ENCODE assay signal across 9 cellular contexts in the genomic region with DNA sequence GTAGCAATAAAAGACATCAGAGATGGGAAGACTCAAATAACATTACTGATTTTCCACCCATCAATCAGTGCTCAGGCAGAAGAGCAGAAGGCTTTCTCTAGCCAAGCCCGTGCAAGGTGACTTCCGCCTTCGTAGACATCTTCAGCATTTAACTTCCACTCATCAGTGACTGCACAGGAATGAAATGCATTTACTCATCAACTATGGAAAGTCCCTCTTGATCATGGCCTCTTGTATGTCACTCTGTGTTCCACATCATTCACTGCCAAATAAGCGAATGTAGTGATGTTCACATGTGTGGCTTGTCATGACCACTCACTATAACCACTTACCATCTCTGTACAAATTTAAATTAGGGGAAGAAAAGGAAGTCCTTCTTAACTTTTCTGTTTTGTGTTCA. TPM values are rescaled to one million over a fixed set of nuclear protein-coding genes. Genes with fewer than 3 reads are reported as not detected.
DNase-seq lines count a peak whose midpoint lies in the region; ATAC-seq and TF ChIP-seq lines count a peak whose summit lies in the region.
"Had no signal": no experiment of that assay in that cellular context is flagged by ENCODE, and none has a peak within 500 bp of the region (broad histone marks: within the 10 kb centered on the region; RNA-seq: fewer than 3 reads in every experiment).

No MANE protein-coding gene starts in this region.

- no peak overlapping the region for H3K4ac ChIP-seq in H9 (ENCODE audit: low read depth, low read length)

- DNase-seq in Caki2 (ENCODE audit: low read depth) = peak; percentile 70
- peak; percentile 60 for DNase-seq in choroid plexus epithelial cell (ENCODE audit: low read depth)
- DNase-seq in central memory CD4-positive, alpha-beta T cell = no peak
- no peak for DNase-seq in SW480 (ENCODE audit: low spot score)
- no peak for DNase-seq in activated CD8-positive, alpha-beta memory T cell treated with anti-CD3 and anti-CD28 coated beads, Interleukin-2, amount 50 U/mL, for 48 hours
- no peak for DNase-seq in H9
- DNase-seq: NCI-H526 treated with DMSO at 0.1 percent for 48 hours had no signal

- H3K4me2 ChIP-seq in H9 (ENCODE audit: insufficient read depth, insufficient read length, low read length) = no peak overlapping the region

- H2AK5ac ChIP-seq in H9 (ENCODE audit: insufficient read length, low read length) = no peak overlapping the region

- H2BK12ac ChIP-seq in H9 (ENCODE audit: insufficient read length, low read depth, low read length) = no peak overlapping the region

- H2BK120ac ChIP-seq in H9 (ENCODE audit: low read depth, low read length, poor library complexity, severe bottlenecking) = no peak overlapping the region

- no peaks in the 10 kb centered on the region for H3K23me2 ChIP-seq in H9 (ENCODE audit: insufficient read length, low read depth, low read length, poor library complexity, severe bottlenecking)

- no peak overlapping the region for H3K14ac ChIP-seq in H9 (ENCODE audit: insufficient read depth, low read length)

- H3K4me1 ChIP-seq in H9 (ENCODE audit: insufficient read depth, low read length) = no peaks in the 10 kb centered on the region; the same call in 1 of the 2 replicates

- no peak overlapping the region for H3K18ac ChIP-seq in H9 (ENCODE audit: insufficient read length, low read depth, low read length)

- no peaks in the 10 kb centered on the region for H3K27me3 ChIP-seq in H9 (ENCODE audit: insufficient read depth, low read length)

- no peak overlapping the region for H2BK20ac ChIP-seq in H9 (ENCODE audit: low read depth, low read length, poor library complexity, severe bottlenecking)

- H3K9me3 Mint-ChIP-seq in H9 = no peaks in the 10 kb centered on the region

- no peaks in the 10 kb centered on the region for H3K27me3 Mint-ChIP-seq in H9 (ENCODE audit: low read depth)

- H3K4me3 Mint-ChIP-seq in H9 = no peak overlapping the region

- H4K20me1 ChIP-seq in H9 (ENCODE audit: control insufficient read depth, insufficient read depth, insufficient read length) = peaks cover under 1% of the 10 kb centered on the region

- ATAC-seq in GM19351 (IDR thresholded peaks at IDR 0.05; ENCODE audit: unreplicated experiment) = peak; percentile 84
- ATAC-seq in HG03103 (IDR thresholded peaks at IDR 0.05; ENCODE audit: low read depth, unreplicated experiment) = peak; percentile 80

- WGBS in H9 (ENCODE audit: extremely low coverage, insufficient read length, low lambda C conversion rate) = no CpG with 5 or more reads among the region's 4 CpGs

- no peak overlapping the region for H3K27ac ChIP-seq in H9 (ENCODE audit: insufficient read length, low read depth, low read length)

- no peak overlapping the region for H4K5ac ChIP-seq in H9 (ENCODE audit: insufficient read length, low read depth, low read length)

- peaks cover 11 to 12% of the 10 kb centered on the region in 2 experiments for H3K4me1 Mint-ChIP-seq in H9

- no peak overlapping the region for H3K56ac ChIP-seq in H9 (ENCODE audit: insufficient read length, low read depth, low read length)

- no peak overlapping the region for H2BK15ac ChIP-seq in H9 (ENCODE audit: low read depth, low read length)

- TF ChIP-seq CTCF in choroid plexus epithelial cell (conservative IDR thresholded peaks at IDR 0.05; ENCODE audit: low read depth, low read length) = no peak
- TF ChIP-seq CTCF in H9 (conservative IDR thresholded peaks at IDR 0.05) = no peak

- H3K36me3 Mint-ChIP-seq in H9 (ENCODE audit: insufficient read depth in 1 of 3, low read depth in 3 of 3) = no peaks in the 10 kb centered on the region

- no peak overlapping the region for H4K8ac ChIP-seq in H9 (replicated peaks; ENCODE audit: insufficient read length, low read depth, low read length)

- H3K4me3 ChIP-seq in choroid plexus epithelial cell (ENCODE audit: low read depth, low read length) = no peak overlapping the region

- H4K91ac ChIP-seq in H9 (ENCODE audit: insufficient read length, low read depth, low read length) = no peak overlapping the region

- no peak overlapping the region for H2AFZ ChIP-seq in H9 (ENCODE audit: low read length)

- no peak overlapping the region for H3K27ac Mint-ChIP-seq in H9

- in situ Hi-C loops in Caki2 (cut with HindIII; ENCODE audit: low pct_unique_long_range_greater_than_20kb, low sequenced_read_pairs) = no loop called here

- H3K79me2 ChIP-seq in H9 (ENCODE audit: insufficient read depth, low read length) = no peaks in the 10 kb centered on the region

- H3T11ph ChIP-seq in H9 (ENCODE audit: low read length) = no peak overlapping the region

- H3K9ac ChIP-seq in H9 (ENCODE audit: extremely low read depth, insufficient read length, low read length) = no peak overlapping the region

- no peak overlapping the region for H3K23ac ChIP-seq in H9 (ENCODE audit: insufficient read length, low read depth, low read length)

- no peaks in the 10 kb centered on the region for H3K79me1 ChIP-seq in H9 (ENCODE audit: insufficient read depth, low read depth, low read length, poor library complexity, severe bottlenecking)

- H3K9me3 ChIP-seq in H9 (ENCODE audit: control insufficient read depth, low read depth, low read length) = no peaks in the 10 kb centered on the region

- no peak overlapping the region for H2BK5ac ChIP-seq in H9 (ENCODE audit: insufficient read length, low read length)

RNA-seq across cellular contexts. Expression of gene SACS, which starts 49.4 kb away (rescaled TPM):
- 10.4 and 12.3 TPM in 2 replicates for total RNA-seq in Caki2 (2014; rRNA removed; shearing (Covaris generic); ENCODE audit: low replicate concordance)
- 47.8 and 53.0 TPM in 2 replicates for total RNA-seq in H9 (2021)

Comparison
In these comparisons a context has a peak if more than half of its experiments do, and no peak if none do; other contexts are left out.
1. DNase-seq: peak in Caki2 (single experiment) and choroid plexus epithelial cell (single experiment); none in central memory CD4-positive, alpha-beta T cell (single experiment), SW480 (single experiment), activated CD8-positive, alpha-beta memory T cell treated with anti-CD3 and anti-CD28 coated beads, Interleukin-2, amount 50 U/mL, for 48 hours (single experiment) and H9 (single experiment).